In genomic region chr10:97764519-97764931, GRCh38 we compare ENCODE assay signal across 18 cellular contexts. TPM values are rescaled to one million over a fixed set of nuclear protein-coding genes. Genes with fewer than 3 reads are reported as not detected.
DNase-seq lines count a peak whose midpoint lies in the region; ATAC-seq and TF ChIP-seq lines count a peak whose summit lies in the region.
"Had no signal": no experiment of that assay in that cellular context is flagged by ENCODE, and none has a peak within 500 bp of the region (broad histone marks: within the 10 kb centered on the region; RNA-seq: fewer than 3 reads in every experiment).

No MANE protein-coding gene starts in this region.

- peaks cover 2% of the 10 kb centered on the region for H3K4me1 ChIP-seq in CD8-positive, alpha-beta T cell (ENCODE audit: insufficient read depth, low read length)

- no peak for ATAC-seq in CD8-positive, alpha-beta T cell
- peak; percentile 49 for ATAC-seq in HG02623 (IDR thresholded peaks at IDR 0.05; ENCODE audit: unreplicated experiment)
- ATAC-seq in naive B cell (ENCODE audit: low read depth in 2 of 2), result peak; percentile 60 to 64
- ATAC-seq in HG03280 (IDR thresholded peaks at IDR 0.05; ENCODE audit: unreplicated experiment), result no peak
- ATAC-seq: left lobe of liver; natural killer cell treated with Interleukin-12 subunit alpha and Interleukin-12 subunit beta and Interleukin-15 and Interleukin-18, amount 100 ng/mL, for 72 hours had no signal

- no peaks in the 10 kb centered on the region for H3K27me3 ChIP-seq in CD8-positive, alpha-beta T cell (ENCODE audit: insufficient read depth, low read length)
- H3K27me3 ChIP-seq: MG63 had no signal

- H3K4me1 Mint-ChIP-seq in CD8-positive, alpha-beta T cell (ENCODE audit: low read depth), result peaks cover 10% of the 10 kb centered on the region
- H3K4me1 Mint-ChIP-seq in naive B cell, result peaks cover 16 to 21% (median 17%) of the 10 kb centered on the region in 3 donors
- no peaks in the 10 kb centered on the region for H3K4me1 Mint-ChIP-seq in activated CD4-positive, alpha-beta T cell treated with anti-CD3 and anti-CD28 coated beads, Interleukin-2, amount 10 ng/mL, durations not matched to agents 24 days and 14 days

- H3K9me3 ChIP-seq in CD8-positive, alpha-beta T cell (ENCODE audit: low read length), result no peaks in the 10 kb centered on the region
- H3K9me3 ChIP-seq: MG63, SK-N-SH had no signal

- intact Hi-C loops in CD8-positive, alpha-beta T cell (cut with DNase I, micrococcal nuclease), result no loop called here
- intact Hi-C loops in activated CD4-positive, alpha-beta T cell treated with anti-CD3 and anti-CD28 coated beads, Interleukin-2, amount 10 ng/mL, durations not matched to agents 24 days and 14 days (cut with micrococcal nuclease), result no loop called here

- peaks cover 10% of the 10 kb centered on the region for H3K36me3 ChIP-seq in CD8-positive, alpha-beta T cell (ENCODE audit: insufficient read depth, low read length)

- H3K27me3 Mint-ChIP-seq in CD8-positive, alpha-beta T cell (ENCODE audit: low read depth), result peaks cover 3% of the 10 kb centered on the region
- peaks cover 4 to 18% (median 6%) of the 10 kb centered on the region in 3 donors for H3K27me3 Mint-ChIP-seq in naive B cell
- H3K27me3 Mint-ChIP-seq in activated CD4-positive, alpha-beta T cell treated with anti-CD3 and anti-CD28 coated beads, Interleukin-2, amount 10 ng/mL, durations not matched to agents 24 days and 14 days, result peaks cover 6% of the 10 kb centered on the region
- H3K27me3 Mint-ChIP-seq: stimulated activated naive CD8-positive, alpha-beta T cell treated with anti-CD3 and anti-CD28 coated beads, Interleukin-15, Interleukin-2, amounts not matched to agents 100 ng/mL and 50 ng/mL, for 24 hours had no signal

- no peaks in the 10 kb centered on the region for H3K9me3 Mint-ChIP-seq in CD8-positive, alpha-beta T cell
- no peaks in the 10 kb centered on the region for H3K9me3 Mint-ChIP-seq in naive B cell
- no peaks in the 10 kb centered on the region for H3K9me3 Mint-ChIP-seq in activated CD4-positive, alpha-beta T cell treated with anti-CD3 and anti-CD28 coated beads, Interleukin-2, amount 10 ng/mL, durations not matched to agents 24 days and 14 days
- H3K9me3 Mint-ChIP-seq: natural killer cell treated with Interleukin-12 subunit alpha and Interleukin-12 subunit beta and Interleukin-15 and Interleukin-18, amount 100 ng/mL, for 72 hours; stimulated activated naive CD8-positive, alpha-beta T cell treated with anti-CD3 and anti-CD28 coated beads, Interleukin-15, Interleukin-2, amounts not matched to agents 100 ng/mL and 50 ng/mL, for 24 hours had no signal

- no peak for DNase-seq in CD8-positive, alpha-beta T cell
- DNase-seq in RPMI8226 (peak; percentile 65), naive B cell (peak; percentile 6), midbrain (lab: John Stamatoyannopoulos, UW) (no peak), DMS153 (lab: John Stamatoyannopoulos, UW) (no peak)
- DNase-seq in activated CD4-positive, alpha-beta T cell treated with anti-CD3 and anti-CD28 coated beads, Interleukin-2, amount 10 ng/mL, durations not matched to agents 24 days and 14 days, result no peak
- DNase-seq: activated gamma-delta T cell treated with Interleukin-2 at 50 U/mL for 16 hours, hypothalamus, MG63, NCI-H2171 treated with DMSO at 0.1 percent for 48 hours, SK-N-SH had no signal

- H3K36me3 Mint-ChIP-seq in CD8-positive, alpha-beta T cell, result peaks cover 33% of the 10 kb centered on the region
- H3K36me3 Mint-ChIP-seq in naive B cell, result peaks cover 6 to 21% of the 10 kb centered on the region in 2 donors
- peaks cover 14% of the 10 kb centered on the region for H3K36me3 Mint-ChIP-seq in activated CD4-positive, alpha-beta T cell treated with anti-CD3 and anti-CD28 coated beads, Interleukin-2, amount 10 ng/mL, durations not matched to agents 24 days and 14 days (ENCODE audit: low read depth)
- H3K36me3 Mint-ChIP-seq: natural killer cell treated with Interleukin-12 subunit alpha and Interleukin-12 subunit beta and Interleukin-15 and Interleukin-18, amount 100 ng/mL, for 72 hours had no signal

- POLR2A ChIA-PET in CD8-positive, alpha-beta T cell (lab: Charles Lee), result no interaction called here

- CTCF ChIA-PET in CD8-positive, alpha-beta T cell (lab: Charles Lee), result interaction anchor here (0.6 to 10.3 kb wide), 5 partner anchors 28 to 132 kb away, joined by 3 to 113 read pairs (median 3); no protein-coding TSS in a partner anchor

- no peak overlapping the region for H3K4me3 Mint-ChIP-seq in CD8-positive, alpha-beta T cell
- peak overlapping the region in 3 of 8 donors; percentile 43 to 58 (median 52) for H3K4me3 Mint-ChIP-seq in naive B cell
- no peak overlapping the region for H3K4me3 Mint-ChIP-seq in activated CD4-positive, alpha-beta T cell treated with anti-CD3 and anti-CD28 coated beads, Interleukin-2, amount 10 ng/mL, durations not matched to agents 24 days and 14 days
- H3K4me3 Mint-ChIP-seq: brain; natural killer cell treated with Interleukin-12 subunit alpha and Interleukin-12 subunit beta and Interleukin-15 and Interleukin-18, amount 100 ng/mL, for 72 hours; stimulated activated naive CD8-positive, alpha-beta T cell treated with anti-CD3 and anti-CD28 coated beads, Interleukin-15, Interleukin-2, amounts not matched to agents 100 ng/mL and 50 ng/mL, for 24 hours had no signal

- no peak for TF ChIP-seq CTCF in CD8-positive, alpha-beta T cell (IDR thresholded peaks at IDR 0.05)

- H3K4me3 ChIP-seq in CD8-positive, alpha-beta T cell (ENCODE audit: low read depth, low read length), result no peak overlapping the region
- H3K4me3 ChIP-seq: MG63 had no signal

- H3K27ac ChIP-seq in CD8-positive, alpha-beta T cell (ENCODE audit: low read depth, low read length), result no peak overlapping the region

- H3K27ac Mint-ChIP-seq in CD8-positive, alpha-beta T cell, result peak overlapping the region; percentile 37
- peak overlapping the region in 3 of 6 donors; percentile 49 to 93 (median 86) for H3K27ac Mint-ChIP-seq in naive B cell
- H3K27ac Mint-ChIP-seq in activated CD4-positive, alpha-beta T cell treated with anti-CD3 and anti-CD28 coated beads, Interleukin-2, amount 10 ng/mL, durations not matched to agents 24 days and 14 days, result no peak overlapping the region
- H3K27ac Mint-ChIP-seq: stimulated activated naive CD8-positive, alpha-beta T cell treated with anti-CD3 and anti-CD28 coated beads, Interleukin-15, Interleukin-2, amounts not matched to agents 100 ng/mL and 50 ng/mL, for 24 hours had no signal

RNA-seq across cellular contexts. Expression of gene SFRP5, which starts 7.3 kb away (rescaled TPM):
- 1 to 10 TPM; 3.6 to 4.3 TPM for total RNA-seq in CD8-positive, alpha-beta T cell
- polyA plus RNA-seq in naive B cell (ENCODE audit: low read depth in 6 of 6), result not detected
- not detected in 2 replicates for total RNA-seq in activated CD4-positive, alpha-beta T cell treated with anti-CD3 and anti-CD28 coated beads, Interleukin-2, amount 10 ng/mL, durations not matched to agents 24 days and 14 days
- total RNA-seq: fibroblast of lung; natural killer cell treated with Interleukin-12 subunit alpha and Interleukin-12 subunit beta and Interleukin-15 and Interleukin-18, amount 100 ng/mL, for 72 hours had no signal
- polyA plus RNA-seq: fibroblast of lung, SK-N-SH had no signal

RNA-seq across cellular contexts. Expression of gene ZFYVE27, which starts 27.6 kb away (rescaled TPM):
- total RNA-seq in CD8-positive, alpha-beta T cell, result 10 to 100 TPM; 63.1 to 72.9 TPM
- polyA plus RNA-seq in naive B cell (ENCODE audit: low read depth in 6 of 6), result 10 to 100 TPM; 34.0 to 51.3 (median 38.0) TPM
- 38.1 and 42.2 TPM in 2 replicates for total RNA-seq in activated CD4-positive, alpha-beta T cell treated with anti-CD3 and anti-CD28 coated beads, Interleukin-2, amount 10 ng/mL, durations not matched to agents 24 days and 14 days

RNA-seq across cellular contexts. Expression of gene MARVELD1, which starts 51.0 kb away (rescaled TPM):
- under 1 TPM; 0.30 to 0.39 TPM for total RNA-seq in CD8-positive, alpha-beta T cell
- polyA plus RNA-seq in naive B cell (ENCODE audit: low read depth in 6 of 6), result under 1 TPM in 1 of 6 donors, not detected in 5; 0.57 TPM
- 4.6 and 5.6 TPM in 2 replicates for total RNA-seq in activated CD4-positive, alpha-beta T cell treated with anti-CD3 and anti-CD28 coated beads, Interleukin-2, amount 10 ng/mL, durations not matched to agents 24 days and 14 days

Comparison
In these comparisons a context has a peak if more than half of its experiments do, and no peak if none do; other contexts are left out.
1. ATAC-seq: peak in HG02623 (single experiment) and naive B cell (2 of 2); none in CD8-positive, alpha-beta T cell (single experiment) and HG03280 (single experiment).
2. DNase-seq: peak in RPMI8226 (single experiment) and naive B cell (single experiment); none in CD8-positive, alpha-beta T cell (0 of 7), midbrain (single experiment), DMS153 (single experiment) and activated CD4-positive, alpha-beta T cell treated with anti-CD3 and anti-CD28 coated beads, Interleukin-2, amount 10 ng/mL, durations not matched to agents 24 days and 14 days (single experiment).